20 cellular contexts compared by ENCODE assay signal in genomic region chr6:31478186-31478950, GRCh38. TPM values are rescaled to one million over a fixed set of nuclear protein-coding genes. Genes with fewer than 3 reads are reported as not detected.
DNase-seq lines count a peak whose midpoint lies in the region; ATAC-seq and TF ChIP-seq lines count a peak whose summit lies in the region.
"Had no signal": no experiment of that assay in that cellular context is flagged by ENCODE, and none has a peak within 500 bp of the region (broad histone marks: within the 10 kb centered on the region; RNA-seq: fewer than 3 reads in every experiment).

No MANE protein-coding gene starts in this region.

- peak; percentile 4 for DNase-seq in activated CD4-positive, alpha-beta T cell treated with anti-CD3 and anti-CD28 coated beads, Interleukin-2, amount 10 ng/mL, durations not matched to agents 7 days and 5 days
- no peak for DNase-seq in activated CD4-positive, alpha-beta T cell treated with anti-CD3 and anti-CD28 coated beads for 1 hour
- DNase-seq in ecto neural progenitor cell (ENCODE audit: low spot score) (peak; percentile 21), naive B cell (no peak), NCI-H774 (lab: John Stamatoyannopoulos, UW) (no peak), HT-29 (ENCODE audit: low spot score) (no peak), endothelial cell (ENCODE audit: low spot score) (no peak), middle frontal gyrus (ENCODE audit: extremely low spot score, low spot score) (no peak)
- DNase-seq: ACHN, C1 segment of cervical spinal cord, HCEC 1CT, NCI-H1092 treated with DMSO at 0.1 percent for 48 hours, NCI-H1436 treated with DMSO at 0.1 percent for 48 hours, NCI-H1930, NCI-H510A, NCI-H748 treated with DMSO at 0.1 percent for 48 hours, OCI-M1 had no signal

- CTCF ChIA-PET in activated CD4-positive, alpha-beta T cell treated with anti-CD3 and anti-CD28 coated beads, Interleukin-2, amount 10 ng/mL, durations not matched to agents 7 days and 5 days (lab: Charles Lee): interaction anchor here (0.7 to 1.0 kb wide), 3 partner anchors 9 to 75 kb away, joined by 3 to 4 read pairs (median 3); no protein-coding TSS in a partner anchor

- H3K9me3 Mint-ChIP-seq in activated CD4-positive, alpha-beta T cell treated with anti-CD3 and anti-CD28 coated beads, Interleukin-2, amount 10 ng/mL, durations not matched to agents 7 days and 5 days: no peaks in the 10 kb centered on the region
- H3K9me3 Mint-ChIP-seq in naive B cell (no peaks in the 10 kb centered on the region), endothelial cell (ENCODE audit: unreplicated experiment) (no peaks in the 10 kb centered on the region)
- H3K9me3 Mint-ChIP-seq: GM23338 had no signal

- H3K36me3 Mint-ChIP-seq in activated CD4-positive, alpha-beta T cell treated with anti-CD3 and anti-CD28 coated beads, Interleukin-2, amount 10 ng/mL, durations not matched to agents 7 days and 5 days (ENCODE audit: low read depth): peaks cover 2% of the 10 kb centered on the region
- H3K36me3 Mint-ChIP-seq in naive B cell: no peaks in the 10 kb centered on the region
- no peaks in the 10 kb centered on the region for H3K36me3 Mint-ChIP-seq in endothelial cell (ENCODE audit: low read depth, unreplicated experiment)

- POLR2A ChIA-PET in activated CD4-positive, alpha-beta T cell treated with anti-CD3 and anti-CD28 coated beads, Interleukin-2, amount 10 ng/mL, durations not matched to agents 7 days and 5 days (lab: Charles Lee): no interaction called here

- no peak for TF ChIP-seq CTCF in endothelial cell (IDR thresholded peaks at IDR 0.05; ENCODE audit: unreplicated experiment)

- no peak overlapping the region for H3K27ac Mint-ChIP-seq in activated CD4-positive, alpha-beta T cell treated with anti-CD3 and anti-CD28 coated beads, Interleukin-2, amount 10 ng/mL, durations not matched to agents 7 days and 5 days
- H3K27ac Mint-ChIP-seq in naive B cell: peak overlapping the region in 2 of 6 donors; percentile 26 to 63
- no peak overlapping the region for H3K27ac Mint-ChIP-seq in endothelial cell (ENCODE audit: unreplicated experiment)
- H3K27ac Mint-ChIP-seq: GM23338 had no signal

- peak; percentile 55 to 76 for ATAC-seq in naive B cell (ENCODE audit: low read depth in 2 of 2)
- ATAC-seq: GM23338 had no signal

- H3K4me3 Mint-ChIP-seq in activated CD4-positive, alpha-beta T cell treated with anti-CD3 and anti-CD28 coated beads, Interleukin-2, amount 10 ng/mL, durations not matched to agents 7 days and 5 days: no peak overlapping the region
- H3K4me3 Mint-ChIP-seq in naive B cell (no peak overlapping the region), endothelial cell (ENCODE audit: unreplicated experiment) (no peak overlapping the region)
- H3K4me3 Mint-ChIP-seq: GM23338 had no signal

- peaks cover 8% of the 10 kb centered on the region for H3K4me1 Mint-ChIP-seq in activated CD4-positive, alpha-beta T cell treated with anti-CD3 and anti-CD28 coated beads, Interleukin-2, amount 10 ng/mL, durations not matched to agents 7 days and 5 days
- H3K4me1 Mint-ChIP-seq in naive B cell (peaks cover 30 to 50% (median 44%) of the 10 kb centered on the region in 3 donors), endothelial cell (ENCODE audit: unreplicated experiment) (no peaks in the 10 kb centered on the region)
- H3K4me1 Mint-ChIP-seq: GM23338 had no signal

- no peaks in the 10 kb centered on the region for H3K27me3 Mint-ChIP-seq in activated CD4-positive, alpha-beta T cell treated with anti-CD3 and anti-CD28 coated beads, Interleukin-2, amount 10 ng/mL, durations not matched to agents 7 days and 5 days
- H3K27me3 Mint-ChIP-seq in naive B cell: no peaks in the 10 kb centered on the region
- H3K27me3 Mint-ChIP-seq in endothelial cell (ENCODE audit: unreplicated experiment): peaks cover 4% of the 10 kb centered on the region

RNA-seq across cellular contexts. Expression of gene MICB, which starts 19.6 kb away (rescaled TPM):
- 10 to 100 TPM; 54.2 to 55.7 TPM for total RNA-seq in activated CD4-positive, alpha-beta T cell treated with anti-CD3 and anti-CD28 coated beads, Interleukin-2, amount 10 ng/mL, durations not matched to agents 7 days and 5 days
- 10 to 100 TPM in 3 of 6 donors, 1 to 10 TPM in 3; 4.4 to 14.3 (median 9.7) TPM for polyA plus RNA-seq in naive B cell (ENCODE audit: low read depth in 6 of 6)
- total RNA-seq in HT-29 (2014; rRNA removed; shearing (Covaris generic)): 0.66 and 0.89 TPM in 2 replicates
- 3.6 TPM for total RNA-seq in endothelial cell (ENCODE audit: unreplicated experiment)

RNA-seq across cellular contexts. Expression of gene MCCD1, which starts 50.4 kb away (rescaled TPM):
- total RNA-seq in activated CD4-positive, alpha-beta T cell treated with anti-CD3 and anti-CD28 coated beads, Interleukin-2, amount 10 ng/mL, durations not matched to agents 7 days and 5 days: not detected
- not detected for polyA plus RNA-seq in naive B cell (ENCODE audit: low read depth in 6 of 6)
- not detected in 2 replicates for total RNA-seq in HT-29 (2014; rRNA removed; shearing (Covaris generic))
- total RNA-seq in endothelial cell (ENCODE audit: unreplicated experiment): not detected
- total RNA-seq: Daoy, GM23338, SJSA1 had no signal
- polyA plus RNA-seq: GM23338 had no signal

Comparison
In these comparisons a context has a peak if more than half of its experiments do, and no peak if none do; other contexts are left out.
1. DNase-seq: peak in activated CD4-positive, alpha-beta T cell treated with anti-CD3 and anti-CD28 coated beads, Interleukin-2, amount 10 ng/mL, durations not matched to agents 7 days and 5 days (single experiment) and ecto neural progenitor cell (single experiment); none in activated CD4-positive, alpha-beta T cell treated with anti-CD3 and anti-CD28 coated beads for 1 hour (single experiment), naive B cell (single experiment), NCI-H774 (single experiment), HT-29 (single experiment), endothelial cell (single experiment) and middle frontal gyrus (single experiment).
2. RNA of gene MICB, which starts 19.6 kb away (total RNA-seq): 54.2 to 55.7 TPM in activated CD4-positive, alpha-beta T cell treated with anti-CD3 and anti-CD28 coated beads, Interleukin-2, amount 10 ng/mL, durations not matched to agents 7 days and 5 days; 3.6 TPM in endothelial cell (single experiment) and 0.66 to 0.89 TPM in HT-29; every median in the first group is over 10 times any median in the second.